ENCODE assay signal across 1 cellular context in genomic region chr5:37840036-37840909, GRCh38.
TF ChIP-seq lines count a peak whose summit lies in the region.

TSS of gene GDNF (minus strand) at chr5:37840041. CDS start at chr5:37834796, 5,245 bp downstream.

TF ChIP-seq in HepG2, 621 proteins besides CTCF, POLR2A, EP300 and RAD21 (continued from another document and continues in another):
- TF ChIP-seq, protein P1, sequence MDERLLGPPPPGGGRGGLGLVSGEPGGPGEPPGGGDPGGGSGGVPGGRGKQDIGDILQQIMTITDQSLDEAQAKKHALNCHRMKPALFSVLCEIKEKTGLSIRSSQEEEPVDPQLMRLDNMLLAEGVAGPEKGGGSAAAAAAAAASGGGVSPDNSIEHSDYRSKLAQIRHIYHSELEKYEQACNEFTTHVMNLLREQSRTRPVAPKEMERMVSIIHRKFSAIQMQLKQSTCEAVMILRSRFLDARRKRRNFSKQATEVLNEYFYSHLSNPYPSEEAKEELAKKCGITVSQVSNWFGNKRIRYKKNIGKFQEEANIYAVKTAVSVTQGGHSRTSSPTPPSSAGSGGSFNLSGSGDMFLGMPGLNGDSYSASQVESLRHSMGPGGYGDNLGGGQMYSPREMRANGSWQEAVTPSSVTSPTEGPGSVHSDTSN (CRISPR knock-in tag; IDR thresholded peaks at IDR 0.05), result no peak
- TF ChIP-seq TFE3 (CRISPR knock-in tag; IDR thresholded peaks at IDR 0.05), result peak; percentile 26; the same call in 1 of the 2 replicates
- no peak for TF ChIP-seq MIER2 (CRISPR knock-in tag; IDR thresholded peaks at IDR 0.05)
- no peak for TF ChIP-seq RCOR2 (CRISPR knock-in tag; IDR thresholded peaks at IDR 0.05)
- no peak for TF ChIP-seq PHF5A (CRISPR knock-in tag; IDR thresholded peaks at IDR 0.05; ENCODE audit: low read depth, unreplicated experiment)
- 0 out of 2 replicates have a peak, but pooled peaks have one; percentile 30 for TF ChIP-seq ZNF225 (CRISPR knock-in tag; IDR thresholded peaks at IDR 0.05)
- no peak for TF ChIP-seq PAWR (CRISPR knock-in tag; IDR thresholded peaks at IDR 0.05; ENCODE audit: borderline replicate concordance)
- TF ChIP-seq MTF1 (CRISPR knock-in tag; IDR thresholded peaks at IDR 0.05), result no peak
- no peak for TF ChIP-seq SMARCE1 (IDR thresholded peaks at IDR 0.05; ENCODE audit: borderline replicate concordance)
- TF ChIP-seq HIVEP1 (CRISPR knock-in tag; IDR thresholded peaks at IDR 0.05), result no peak
- TF ChIP-seq ZNF550 (CRISPR knock-in tag; IDR thresholded peaks at IDR 0.05; ENCODE audit: borderline replicate concordance), result no peak
- TF ChIP-seq MAFK (conservative IDR thresholded peaks at IDR 0.05 in 1 of 2, IDR thresholded peaks at IDR 0.05 in 1 of 2; ENCODE audit: low read length in 2 of 2), result no peak
- TF ChIP-seq, protein P2, sequence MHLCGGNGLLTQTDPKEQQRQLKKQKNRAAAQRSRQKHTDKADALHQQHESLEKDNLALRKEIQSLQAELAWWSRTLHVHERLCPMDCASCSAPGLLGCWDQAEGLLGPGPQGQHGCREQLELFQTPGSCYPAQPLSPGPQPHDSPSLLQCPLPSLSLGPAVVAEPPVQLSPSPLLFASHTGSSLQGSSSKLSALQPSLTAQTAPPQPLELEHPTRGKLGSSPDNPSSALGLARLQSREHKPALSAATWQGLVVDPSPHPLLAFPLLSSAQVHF (CRISPR knock-in tag; IDR thresholded peaks at IDR 0.05), result no peak
- TF ChIP-seq ZC3H4 (CRISPR knock-in tag; IDR thresholded peaks at IDR 0.05; ENCODE audit: borderline replicate concordance), result no peak
- TF ChIP-seq ZNF317 (CRISPR knock-in tag; IDR thresholded peaks at IDR 0.05), result no peak
- TF ChIP-seq ARID2 (CRISPR knock-in tag; IDR thresholded peaks at IDR 0.05; ENCODE audit: borderline replicate concordance), result no peak
- no peak for TF ChIP-seq DMAP1 (CRISPR knock-in tag; IDR thresholded peaks at IDR 0.05)
- TF ChIP-seq, protein P3, sequence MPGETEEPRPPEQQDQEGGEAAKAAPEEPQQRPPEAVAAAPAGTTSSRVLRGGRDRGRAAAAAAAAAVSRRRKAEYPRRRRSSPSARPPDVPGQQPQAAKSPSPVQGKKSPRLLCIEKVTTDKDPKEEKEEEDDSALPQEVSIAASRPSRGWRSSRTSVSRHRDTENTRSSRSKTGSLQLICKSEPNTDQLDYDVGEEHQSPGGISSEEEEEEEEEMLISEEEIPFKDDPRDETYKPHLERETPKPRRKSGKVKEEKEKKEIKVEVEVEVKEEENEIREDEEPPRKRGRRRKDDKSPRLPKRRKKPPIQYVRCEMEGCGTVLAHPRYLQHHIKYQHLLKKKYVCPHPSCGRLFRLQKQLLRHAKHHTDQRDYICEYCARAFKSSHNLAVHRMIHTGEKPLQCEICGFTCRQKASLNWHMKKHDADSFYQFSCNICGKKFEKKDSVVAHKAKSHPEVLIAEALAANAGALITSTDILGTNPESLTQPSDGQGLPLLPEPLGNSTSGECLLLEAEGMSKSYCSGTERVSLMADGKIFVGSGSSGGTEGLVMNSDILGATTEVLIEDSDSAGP (CRISPR knock-in tag; IDR thresholded peaks at IDR 0.05; ENCODE audit: borderline replicate concordance), result peak; percentile 75; the same call in 1 of the 2 replicates
- no peak for TF ChIP-seq NFYC (CRISPR knock-in tag; IDR thresholded peaks at IDR 0.05)
- no peak for TF ChIP-seq BRCA1 (CRISPR knock-in tag; IDR thresholded peaks at IDR 0.05)
- no peak for TF ChIP-seq ZNF281 (CRISPR knock-in tag; IDR thresholded peaks at IDR 0.05; ENCODE audit: borderline replicate concordance)
- TF ChIP-seq ZNF563 (CRISPR knock-in tag; IDR thresholded peaks at IDR 0.05), result no peak; the same call in 1 of the 2 replicates
- TF ChIP-seq, protein P4, sequence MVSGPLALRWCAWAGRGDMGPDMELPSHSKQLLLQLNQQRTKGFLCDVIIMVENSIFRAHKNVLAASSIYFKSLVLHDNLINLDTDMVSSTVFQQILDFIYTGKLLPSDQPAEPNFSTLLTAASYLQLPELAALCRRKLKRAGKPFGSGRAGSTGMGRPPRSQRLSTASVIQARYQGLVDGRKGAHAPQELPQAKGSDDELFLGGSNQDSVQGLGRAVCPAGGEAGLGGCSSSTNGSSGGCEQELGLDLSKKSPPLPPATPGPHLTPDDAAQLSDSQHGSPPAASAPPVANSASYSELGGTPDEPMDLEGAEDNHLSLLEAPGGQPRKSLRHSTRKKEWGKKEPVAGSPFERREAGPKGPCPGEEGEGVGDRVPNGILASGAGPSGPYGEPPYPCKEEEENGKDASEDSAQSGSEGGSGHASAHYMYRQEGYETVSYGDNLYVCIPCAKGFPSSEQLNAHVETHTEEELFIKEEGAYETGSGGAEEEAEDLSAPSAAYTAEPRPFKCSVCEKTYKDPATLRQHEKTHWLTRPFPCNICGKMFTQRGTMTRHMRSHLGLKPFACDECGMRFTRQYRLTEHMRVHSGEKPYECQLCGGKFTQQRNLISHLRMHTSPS (CRISPR knock-in tag; IDR thresholded peaks at IDR 0.05; ENCODE audit: low read depth), result no peak; the same call in 1 of the 2 replicates
- TF ChIP-seq PPARG (CRISPR knock-in tag; conservative IDR thresholded peaks at IDR 0.05), result no peak
- TF ChIP-seq KDM1A (CRISPR knock-in tag; IDR thresholded peaks at IDR 0.05), result no peak
- no peak for TF ChIP-seq ZNF674 (CRISPR knock-in tag; IDR thresholded peaks at IDR 0.05; ENCODE audit: low read depth)
- peak; percentile 93 for TF ChIP-seq ZNF687 (CRISPR knock-in tag; IDR thresholded peaks at IDR 0.05)
- TF ChIP-seq BCL6 (CRISPR knock-in tag; IDR thresholded peaks at IDR 0.05), result peak; percentile 36; the same call in 1 of the 2 replicates
- peak; percentile 48; the same call in 1 of the 2 replicates for TF ChIP-seq CCDC6 (CRISPR knock-in tag; IDR thresholded peaks at IDR 0.05)
- TF ChIP-seq MXI1 (IDR thresholded peaks at IDR 0.05; ENCODE audit: borderline replicate concordance, low read depth, low read length), result no peak
- TF ChIP-seq MTERF4 (CRISPR knock-in tag; IDR thresholded peaks at IDR 0.05), result no peak
- TF ChIP-seq SMAD9 (CRISPR knock-in tag; IDR thresholded peaks at IDR 0.05), result no peak
- TF ChIP-seq ZNF260 (CRISPR knock-in tag; IDR thresholded peaks at IDR 0.05; ENCODE audit: borderline replicate concordance, low read depth), result no peak
- no peak for TF ChIP-seq KLF12 (CRISPR knock-in tag; IDR thresholded peaks at IDR 0.05; ENCODE audit: borderline replicate concordance)
- TF ChIP-seq ZSCAN30 (CRISPR knock-in tag; IDR thresholded peaks at IDR 0.05), result no peak; the same call in 1 of the 2 replicates
- TF ChIP-seq RXRB (CRISPR knock-in tag; IDR thresholded peaks at IDR 0.05; ENCODE audit: borderline replicate concordance), result no peak
- TF ChIP-seq MED1 (CRISPR knock-in tag; IDR thresholded peaks at IDR 0.05), result no peak
- TF ChIP-seq HNRNPL (IDR thresholded peaks at IDR 0.05; ENCODE audit: low read depth, low read length), result no peak
- TF ChIP-seq CBFB (CRISPR knock-in tag; IDR thresholded peaks at IDR 0.05), result no peak
- no peak for TF ChIP-seq TBL1XR1 (IDR thresholded peaks at IDR 0.05; ENCODE audit: borderline replicate concordance, low read length, partially characterized antibody)
- no peak for TF ChIP-seq TOE1 (CRISPR knock-in tag; IDR thresholded peaks at IDR 0.05)
- no peak for TF ChIP-seq ZNF484 (CRISPR knock-in tag; IDR thresholded peaks at IDR 0.05; ENCODE audit: borderline replicate concordance, low read depth)
- peak; percentile 49; the same call in 1 of the 2 replicates for TF ChIP-seq GABPB1 (CRISPR knock-in tag; IDR thresholded peaks at IDR 0.05)
- peak; percentile 66 for TF ChIP-seq ZSCAN21 (CRISPR knock-in tag; IDR thresholded peaks at IDR 0.05; ENCODE audit: borderline replicate concordance)
- TF ChIP-seq MEIS2 (CRISPR knock-in tag; IDR thresholded peaks at IDR 0.05), result 0 out of 2 replicates have a peak, but pooled peaks have one; percentile 43
- TF ChIP-seq ZSCAN31 (CRISPR knock-in tag; IDR thresholded peaks at IDR 0.05; ENCODE audit: low read depth), result peak; percentile 30; the same call in 1 of the 2 replicates
- TF ChIP-seq ZMAT3 (CRISPR knock-in tag; conservative IDR thresholded peaks at IDR 0.05), result no peak; the same call in 1 of the 2 replicates
- 0 out of 2 replicates have a peak, but pooled peaks have one; percentile 34 for TF ChIP-seq ZBTB10 (CRISPR knock-in tag; IDR thresholded peaks at IDR 0.05; ENCODE audit: borderline replicate concordance)
